10 cellular contexts compared by ENCODE assay signal in genomic region chr15:74869726-74870407, GRCh38. TPM values are rescaled to one million over a fixed set of nuclear protein-coding genes. Genes with fewer than 3 reads are reported as not detected.
DNase-seq lines count a peak whose midpoint lies in the region; FAIRE-seq and TF ChIP-seq lines count a peak whose summit lies in the region.
"Had no signal": no experiment of that assay in that cellular context is flagged by ENCODE, and none has a peak within 500 bp of the region (broad histone marks: within the 10 kb centered on the region; RNA-seq: fewer than 3 reads in every experiment).

No MANE protein-coding gene starts in this region.

- peak; percentile 93 for FAIRE-seq in GM19239 (lab: Jason Lieb, UNC)
- FAIRE-seq: H1 had no signal

- H3K4me1 Mint-ChIP-seq in activated T-helper 2 cell treated with anti-CD3 and anti-CD28 coated beads, Interferon-gamma antibody, Interleukin-2, Interleukin-4, amounts not matched to agents 10 μg/mL and 5 μg/mL and 100 μg/mL, durations not matched to agents 14 hours and 24 hours and 36 hours (ENCODE audit: low read depth), result peaks cover 55% of the 10 kb centered on the region

- DNase-seq in CD1c-positive myeloid dendritic cell (ENCODE audit: extremely low spot score) (peak; percentile 93), GM19239 (ENCODE audit: insufficient read length, low spot score) (peak; percentile 78), HL-60 (ENCODE audit: low read depth in 1 of 2, low spot score in 1 of 2) (peak; percentile 82 to 96), right atrium auricular region (ENCODE audit: low spot score) (peak; percentile 81), NCI-H748 (lab: John Stamatoyannopoulos, UW; ENCODE audit: unreplicated experiment) (no peak), NCI-H2081 treated with DMSO at 0.1 percent for 48 hours (lab: John Stamatoyannopoulos, UW) (no peak)
- DNase-seq in activated T-helper 2 cell treated with anti-CD3 and anti-CD28 coated beads, Interferon-gamma antibody, Interleukin-2, Interleukin-4, amounts not matched to agents 10 μg/mL and 5 μg/mL and 100 μg/mL, durations not matched to agents 14 hours and 24 hours and 36 hours (ENCODE audit: low spot score), result peak; percentile 50
- peak; percentile 41 for DNase-seq in stimulated activated CD4-positive, alpha-beta T cell treated with anti-CD3 and anti-CD28 coated beads, Interleukin-4, amount 100 ng/mL, for 24 hours

- no peak overlapping the region for H3K4me3 ChIP-seq in HL-60 (replicated peaks; ENCODE audit: insufficient read depth, low read length)
- H3K4me3 ChIP-seq in right atrium auricular region, result peak overlapping the region in 1 of 2 donors; percentile 1

- H3K27ac ChIP-seq in HL-60 (replicated peaks) (peak overlapping the region; percentile 95), right atrium auricular region (peak overlapping the region; percentile 76 to 93)

- no peaks in the 10 kb centered on the region for H3K9me3 ChIP-seq in right atrium auricular region

- H3K27me3 ChIP-seq in HL-60 (ENCODE audit: insufficient read depth, poor library complexity, severe bottlenecking), result no peaks in the 10 kb centered on the region
- no peaks in the 10 kb centered on the region for H3K27me3 ChIP-seq in right atrium auricular region

- intact Hi-C loops in activated T-helper 2 cell treated with anti-CD3 and anti-CD28 coated beads, Interferon-gamma antibody, Interleukin-2, Interleukin-4, amounts not matched to agents 10 μg/mL and 5 μg/mL and 100 μg/mL, durations not matched to agents 14 hours and 24 hours and 36 hours (cut with micrococcal nuclease), result loop anchor here (2.0 to 5.0 kb wide), 3 partner anchors 67 to 867 kb away; partner anchors contain the start of gene COX5A

- peak overlapping the region; percentile 98 for H3K4me3 Mint-ChIP-seq in activated T-helper 2 cell treated with anti-CD3 and anti-CD28 coated beads, Interferon-gamma antibody, Interleukin-2, Interleukin-4, amounts not matched to agents 10 μg/mL and 5 μg/mL and 100 μg/mL, durations not matched to agents 14 hours and 24 hours and 36 hours (ENCODE audit: low read depth)

- peak overlapping the region; percentile 97 for H3K27ac Mint-ChIP-seq in activated T-helper 2 cell treated with anti-CD3 and anti-CD28 coated beads, Interferon-gamma antibody, Interleukin-2, Interleukin-4, amounts not matched to agents 10 μg/mL and 5 μg/mL and 100 μg/mL, durations not matched to agents 14 hours and 24 hours and 36 hours

- no peaks in the 10 kb centered on the region for H3K27me3 Mint-ChIP-seq in activated T-helper 2 cell treated with anti-CD3 and anti-CD28 coated beads, Interferon-gamma antibody, Interleukin-2, Interleukin-4, amounts not matched to agents 10 μg/mL and 5 μg/mL and 100 μg/mL, durations not matched to agents 14 hours and 24 hours and 36 hours (ENCODE audit: low read depth)

- TF ChIP-seq CTCF in HL-60 (IDR thresholded peaks at IDR 0.05; ENCODE audit: insufficient read depth, low read length) (no peak), right atrium auricular region (IDR thresholded peaks at IDR 0.05) (no peak)

- no peaks in the 10 kb centered on the region for H3K9me3 Mint-ChIP-seq in activated T-helper 2 cell treated with anti-CD3 and anti-CD28 coated beads, Interferon-gamma antibody, Interleukin-2, Interleukin-4, amounts not matched to agents 10 μg/mL and 5 μg/mL and 100 μg/mL, durations not matched to agents 14 hours and 24 hours and 36 hours

- H3K36me3 Mint-ChIP-seq in activated T-helper 2 cell treated with anti-CD3 and anti-CD28 coated beads, Interferon-gamma antibody, Interleukin-2, Interleukin-4, amounts not matched to agents 10 μg/mL and 5 μg/mL and 100 μg/mL, durations not matched to agents 14 hours and 24 hours and 36 hours (ENCODE audit: low read depth), result peaks cover 51% of the 10 kb centered on the region

- peaks cover 0 to 80% of the 10 kb centered on the region in 2 donors for H3K4me1 ChIP-seq in right atrium auricular region

- no peaks in the 10 kb centered on the region for H3K36me3 ChIP-seq in right atrium auricular region

RNA-seq across cellular contexts. Expression of gene SCAMP2, which starts 3.3 kb away (rescaled TPM):
- 85.0 and 90.6 TPM in 2 replicates for total RNA-seq in activated T-helper 2 cell treated with anti-CD3 and anti-CD28 coated beads, Interferon-gamma antibody, Interleukin-2, Interleukin-4, amounts not matched to agents 10 μg/mL and 5 μg/mL and 100 μg/mL, durations not matched to agents 14 hours and 24 hours and 36 hours
- total RNA-seq in right atrium auricular region, result 10 to 100 TPM; 72.3 to 80.9 TPM

RNA-seq across cellular contexts. Expression of gene MPI, which starts 20.0 kb away (rescaled TPM):
- total RNA-seq in activated T-helper 2 cell treated with anti-CD3 and anti-CD28 coated beads, Interferon-gamma antibody, Interleukin-2, Interleukin-4, amounts not matched to agents 10 μg/mL and 5 μg/mL and 100 μg/mL, durations not matched to agents 14 hours and 24 hours and 36 hours, result 66.3 and 71.6 TPM in 2 replicates
- total RNA-seq in right atrium auricular region, result 100 to 1,000 TPM in 1 of 2 donors, 10 to 100 TPM in 1; 59.3 to 131 TPM

RNA-seq across cellular contexts. Expression of gene ULK3, which starts 26.9 kb away (rescaled TPM):
- 45.5 and 47.7 TPM in 2 replicates for total RNA-seq in activated T-helper 2 cell treated with anti-CD3 and anti-CD28 coated beads, Interferon-gamma antibody, Interleukin-2, Interleukin-4, amounts not matched to agents 10 μg/mL and 5 μg/mL and 100 μg/mL, durations not matched to agents 14 hours and 24 hours and 36 hours
- 10 to 100 TPM; 38.1 to 42.9 TPM for total RNA-seq in right atrium auricular region

RNA-seq across cellular contexts. Expression of gene FAM219B, which starts 36.8 kb away (rescaled TPM):
- total RNA-seq in activated T-helper 2 cell treated with anti-CD3 and anti-CD28 coated beads, Interferon-gamma antibody, Interleukin-2, Interleukin-4, amounts not matched to agents 10 μg/mL and 5 μg/mL and 100 μg/mL, durations not matched to agents 14 hours and 24 hours and 36 hours, result 82.1 and 95.2 TPM in 2 replicates
- 10 to 100 TPM; 46.9 to 53.3 TPM for total RNA-seq in right atrium auricular region

RNA-seq across cellular contexts. Expression of gene CPLX3, which starts 43.4 kb away (rescaled TPM):
- 0.16 TPM in 1 of 2 replicates, not detected in the other for total RNA-seq in activated T-helper 2 cell treated with anti-CD3 and anti-CD28 coated beads, Interferon-gamma antibody, Interleukin-2, Interleukin-4, amounts not matched to agents 10 μg/mL and 5 μg/mL and 100 μg/mL, durations not matched to agents 14 hours and 24 hours and 36 hours
- 10 to 100 TPM in 1 of 2 donors, 1 to 10 TPM in 1; 1.1 to 10.8 TPM for total RNA-seq in right atrium auricular region
- total RNA-seq: epithelial cell of proximal tubule, H1 had no signal

Comparison
In these comparisons a context has a peak if more than half of its experiments do, and no peak if none do; other contexts are left out.
1. DNase-seq: peak in CD1c-positive myeloid dendritic cell (single experiment), GM19239 (single experiment), HL-60 (2 of 2), activated T-helper 2 cell treated with anti-CD3 and anti-CD28 coated beads, Interferon-gamma antibody, Interleukin-2, Interleukin-4, amounts not matched to agents 10 μg/mL and 5 μg/mL and 100 μg/mL, durations not matched to agents 14 hours and 24 hours and 36 hours (single experiment), right atrium auricular region (single experiment) and stimulated activated CD4-positive, alpha-beta T cell treated with anti-CD3 and anti-CD28 coated beads, Interleukin-4, amount 100 ng/mL, for 24 hours (single experiment); none in NCI-H748 (single experiment) and NCI-H2081 treated with DMSO at 0.1 percent for 48 hours (single experiment).